Comparison of ENCODE assay signal across 13 cellular contexts in genomic region chr12:52965337-52965731, GRCh38. TPM values are rescaled to one million over a fixed set of nuclear protein-coding genes. Genes with fewer than 3 reads are reported as not detected.
DNase-seq lines count a peak whose midpoint lies in the region; ATAC-seq lines count a peak whose summit lies in the region.
"Had no signal": no experiment of that assay in that cellular context is flagged by ENCODE, and none has a peak within 500 bp of the region (broad histone marks: within the 10 kb centered on the region; RNA-seq: fewer than 3 reads in every experiment).

No MANE protein-coding gene starts in this region.

- H3K18ac ChIP-seq in trophoblast cell (ENCODE audit: low read length): peak overlapping the region; percentile 69

- in situ Hi-C loops in Caki2 (cut with HindIII; ENCODE audit: low pct_unique_long_range_greater_than_20kb, low sequenced_read_pairs): no loop called here

- H2BK120ac ChIP-seq in trophoblast cell (ENCODE audit: insufficient read depth, low read length, poor library complexity): peak overlapping the region; percentile 97

- H3K4ac ChIP-seq in trophoblast cell (ENCODE audit: low read depth, low read length): peak overlapping the region; percentile 48

- peaks cover 24% of the 10 kb centered on the region for H3K79me1 ChIP-seq in trophoblast cell (ENCODE audit: low read length)

- peak overlapping the region; percentile 44 for H2BK5ac ChIP-seq in trophoblast cell (ENCODE audit: low read depth, low read length, poor library complexity)

- peak overlapping the region; percentile 25 for H3K9ac ChIP-seq in adipocyte (ENCODE audit: low read length)
- peak overlapping the region; percentile 53 for H3K9ac ChIP-seq in trophoblast cell (ENCODE audit: low read length)

- peaks cover 5% of the 10 kb centered on the region for H3K79me2 ChIP-seq in trophoblast cell (ENCODE audit: control insufficient read depth, insufficient read depth, low read length, poor library complexity)

- H3K27me3 ChIP-seq in adipocyte (replicated peaks; ENCODE audit: control insufficient read depth, insufficient read depth, low read length): no peaks in the 10 kb centered on the region
- 0 out of 2 replicates have a peak, but pooled peaks cover 1% of the 10 kb centered on the region for H3K27me3 ChIP-seq in iPS DF 6.9 (ENCODE audit: control insufficient read depth, insufficient read depth, low read length)
- H3K27me3 ChIP-seq in trophoblast cell (ENCODE audit: insufficient read depth, low read length): no peaks in the 10 kb centered on the region

- no peak overlapping the region for H3K27ac ChIP-seq in iPS DF 6.9 (ENCODE audit: low read length)
- peak overlapping the region; percentile 55 for H3K27ac ChIP-seq in trophoblast cell (ENCODE audit: low read depth, low read length)

- H4K91ac ChIP-seq in trophoblast cell (ENCODE audit: low read depth, low read length): peak overlapping the region; percentile 70

- H3K9me3 ChIP-seq in adipocyte (ENCODE audit: control insufficient read depth, low read length): no peaks in the 10 kb centered on the region
- no peaks in the 10 kb centered on the region for H3K9me3 ChIP-seq in iPS DF 6.9 (ENCODE audit: control insufficient read depth, insufficient read depth, low read length)
- H3K9me3 ChIP-seq in trophoblast cell (ENCODE audit: insufficient read depth, low read depth, low read length): no peaks in the 10 kb centered on the region
- H3K9me3 ChIP-seq: gastroesophageal sphincter had no signal

- peak overlapping the region; percentile 74 for H3K4me3 ChIP-seq in adipocyte (ENCODE audit: low read length)
- H3K4me3 ChIP-seq in iPS DF 6.9 (ENCODE audit: low read length): peak overlapping the region; percentile 37; the same call in 1 of the 2 replicates
- H3K4me3 ChIP-seq in trophoblast cell (ENCODE audit: low read depth, low read length): no peak overlapping the region

- peak overlapping the region; percentile 80 for H4K8ac ChIP-seq in trophoblast cell (ENCODE audit: low read depth, low read length)

- H4K12ac ChIP-seq in trophoblast cell (ENCODE audit: low read depth, low read length): no peak overlapping the region

- peak overlapping the region; percentile 63 for H3K14ac ChIP-seq in trophoblast cell (ENCODE audit: low read length)

- peak overlapping the region; percentile 5 for H2AFZ ChIP-seq in trophoblast cell (ENCODE audit: insufficient read depth, low read length, poor library complexity)

- DNase-seq in Caki2 (ENCODE audit: low read depth) (peak; percentile 79), adipocyte (ENCODE audit: low read depth) (no peak), iPS DF 6.9 (ENCODE audit: low read depth, low spot score) (no peak), trophoblast cell (peak in 1 of 2 donors; percentile 18), SKM-1 treated with dmso at 0.1 percent for 144 hours (lab: John Stamatoyannopoulos, UW; ENCODE audit: unreplicated experiment) (no peak), kidney tubule cell (ENCODE audit: low spot score) (no peak), NK-92 (lab: John Stamatoyannopoulos, UW; ENCODE audit: unreplicated experiment) (no peak)
- DNase-seq: activated CD8-positive, alpha-beta memory T cell treated with anti-CD3 and anti-CD28 coated beads, Interleukin-2, amount 50 U/mL, for 4 hours; natural killer cell; stimulated activated CD4-positive, alpha-beta T cell treated with anti-CD3 and anti-CD28 coated beads, Interleukin-4, amount 100 ng/mL, for 4 hours; substantia nigra had no signal

- peak overlapping the region; percentile 53 for H2BK12ac ChIP-seq in trophoblast cell (ENCODE audit: low read length)

- H3K4me1 ChIP-seq in adipocyte (ENCODE audit: control insufficient read depth, insufficient read depth, low read length): peaks cover 4% of the 10 kb centered on the region
- H3K4me1 ChIP-seq in iPS DF 6.9 (ENCODE audit: control insufficient read depth, insufficient read depth, low read length): no peaks in the 10 kb centered on the region
- peaks cover 15 to 20% of the 10 kb centered on the region in 2 experiments for H3K4me1 ChIP-seq in trophoblast cell (ENCODE audit: control insufficient read depth in 1 of 2, insufficient read depth in 2 of 2, low read length in 2 of 2)

- ATAC-seq in HG02885 (IDR thresholded peaks at IDR 0.05; ENCODE audit: poor library complexity, unreplicated experiment): no peak
- ATAC-seq: gastroesophageal sphincter, natural killer cell had no signal

- no CpG with 5 or more reads among the region's 28 CpGs for WGBS in iPS DF 6.9 (ENCODE audit: insufficient coverage, insufficient read length)
- WGBS in trophoblast cell (ENCODE audit: extremely low coverage, insufficient coverage, insufficient read length): no CpG with 5 or more reads among the region's 28 CpGs

- H3K23ac ChIP-seq in trophoblast cell (ENCODE audit: low read length): no peak overlapping the region

- H2AK5ac ChIP-seq in trophoblast cell (ENCODE audit: low read length): peak overlapping the region; percentile 80

- H3K4me2 ChIP-seq in trophoblast cell (ENCODE audit: low read length): peak overlapping the region; percentile 65

- H3K36me3 ChIP-seq in adipocyte (ENCODE audit: control insufficient read depth, insufficient read depth, low read length, severe bottlenecking): no peaks in the 10 kb centered on the region
- no peaks in the 10 kb centered on the region for H3K36me3 ChIP-seq in iPS DF 6.9 (ENCODE audit: control insufficient read depth, insufficient read depth, low read length)
- no peaks in the 10 kb centered on the region for H3K36me3 ChIP-seq in trophoblast cell (ENCODE audit: control insufficient read depth in 1 of 2, insufficient read depth in 2 of 2, low read length in 2 of 2)
- H3K36me3 ChIP-seq: gastroesophageal sphincter had no signal

RNA-seq across cellular contexts. Expression of gene KRT18, which starts 16.4 kb away (rescaled TPM):
- 205 and 247 TPM in 2 replicates for total RNA-seq in Caki2 (2014; rRNA removed; shearing (Covaris generic); ENCODE audit: low replicate concordance)
- polyA plus RNA-seq in trophoblast cell (2013): 4,184 and 4,236 TPM in 2 replicates

RNA-seq across cellular contexts. Expression of gene EIF4B, which starts 40.9 kb away (rescaled TPM):
- total RNA-seq in Caki2 (2014; rRNA removed; shearing (Covaris generic); ENCODE audit: low replicate concordance): 834 and 874 TPM in 2 replicates
- 342 and 356 TPM in 2 replicates for polyA plus RNA-seq in trophoblast cell (2013)
